Comparison of ENCODE assay signal across 8 cellular contexts in genomic region chr9:137200311-137201204, GRCh38. TPM values are rescaled to one million over a fixed set of nuclear protein-coding genes. Genes with fewer than 3 reads are reported as not detected.
DNase-seq lines count a peak whose midpoint lies in the region; ATAC-seq and TF ChIP-seq lines count a peak whose summit lies in the region.

A gene with protein sequence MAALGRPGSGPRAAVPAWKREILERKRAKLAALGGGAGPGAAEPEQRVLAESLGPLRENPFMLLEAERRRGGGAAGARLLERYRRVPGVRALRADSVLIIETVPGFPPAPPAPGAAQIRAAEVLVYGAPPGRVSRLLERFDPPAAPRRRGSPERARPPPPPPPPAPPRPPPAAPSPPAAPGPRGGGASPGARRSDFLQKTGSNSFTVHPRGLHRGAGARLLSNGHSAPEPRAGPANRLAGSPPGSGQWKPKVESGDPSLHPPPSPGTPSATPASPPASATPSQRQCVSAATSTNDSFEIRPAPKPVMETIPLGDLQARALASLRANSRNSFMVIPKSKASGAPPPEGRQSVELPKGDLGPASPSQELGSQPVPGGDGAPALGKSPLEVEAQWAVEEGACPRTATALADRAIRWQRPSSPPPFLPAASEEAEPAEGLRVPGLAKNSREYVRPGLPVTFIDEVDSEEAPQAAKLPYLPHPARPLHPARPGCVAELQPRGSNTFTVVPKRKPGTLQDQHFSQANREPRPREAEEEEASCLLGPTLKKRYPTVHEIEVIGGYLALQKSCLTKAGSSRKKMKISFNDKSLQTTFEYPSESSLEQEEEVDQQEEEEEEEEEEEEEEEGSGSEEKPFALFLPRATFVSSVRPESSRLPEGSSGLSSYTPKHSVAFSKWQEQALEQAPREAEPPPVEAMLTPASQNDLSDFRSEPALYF (minus strand): TSS chr9:137200741. CDS start chr9:137200711, 30 bp downstream.

- H3K4me3 ChIP-seq in choroid plexus epithelial cell (ENCODE audit: low read depth, low read length) = peak within 1 kb of the TSS; percentile 84
- H3K4me3 ChIP-seq in kidney epithelial cell (ENCODE audit: low read depth, low read length) = peak within 1 kb of the TSS; percentile 79

- ATAC-seq in HG03432 (IDR thresholded peaks at IDR 0.05; ENCODE audit: unreplicated experiment) = peak; percentile 80

- H3K36me3 ChIP-seq in kidney epithelial cell (ENCODE audit: control insufficient read depth, insufficient read depth, low read length) = no peaks in the 10 kb centered on the region

- peak; percentile 94 for TF ChIP-seq POLR2A in GM19099 (IDR thresholded peaks at IDR 0.05; ENCODE audit: extremely low read depth, insufficient read length, low read depth)

- DNase-seq in AG20443 (ENCODE audit: low spot score) = peak; percentile 100
- DNase-seq in NCI-H510A (lab: John Stamatoyannopoulos, UW) = peak; percentile 98
- peak; percentile 96 to 98 for DNase-seq in activated CD4-positive, alpha-beta T cell treated with anti-CD3 and anti-CD28 coated beads for 24 hours (ENCODE audit: low read depth in 2 of 2)
- peak; percentile 99 for DNase-seq in choroid plexus epithelial cell (ENCODE audit: low read depth)
- DNase-seq in kidney epithelial cell (ENCODE audit: low read depth) = peak; percentile 93
- DNase-seq in stimulated activated CD4-positive, alpha-beta T cell treated with anti-CD3 and anti-CD28 coated beads, Interleukin-15, amount 100 ng/mL, for 48 hours (ENCODE audit: low read depth in 2 of 2) = peak; percentile 95 to 99

- H3K27me3 ChIP-seq in kidney epithelial cell (ENCODE audit: control insufficient read depth, insufficient read depth, low read length) = no peaks in the 10 kb centered on the region

- no peak for TF ChIP-seq CTCF in choroid plexus epithelial cell (conservative IDR thresholded peaks at IDR 0.05; ENCODE audit: low read depth, low read length)
- no peak for TF ChIP-seq CTCF in kidney epithelial cell (IDR thresholded peaks at IDR 0.05; ENCODE audit: insufficient read depth, low read length, poor library complexity, severe bottlenecking)

RNA-seq across cellular contexts. Expression of the gene that starts here (rescaled TPM):
- total RNA-seq in kidney epithelial cell = 15.2 and 20.1 TPM in 2 replicates

Comparison
In these comparisons a context has a peak if more than half of its experiments do, and no peak if none do; other contexts are left out.
1. Peak in every context shown above with its lines: DNase-seq, ATAC-seq and H3K4me3 ChIP-seq.